ENCODE assay signal across 21 cellular contexts in genomic region chr15:63512148-63512547, GRCh38. TPM values are rescaled to one million over a fixed set of nuclear protein-coding genes. Genes with fewer than 3 reads are reported as not detected.
DNase-seq lines count a peak whose midpoint lies in the region; ATAC-seq and TF ChIP-seq lines count a peak whose summit lies in the region.
"Had no signal": no experiment of that assay in that cellular context is flagged by ENCODE, and none has a peak within 500 bp of the region (broad histone marks: within the 10 kb centered on the region; RNA-seq: fewer than 3 reads in every experiment).

No MANE protein-coding gene starts in this region.

- H3K27me3 ChIP-seq in transverse colon: no peaks in the 10 kb centered on the region
- no peaks in the 10 kb centered on the region for H3K27me3 ChIP-seq in brain microvascular endothelial cell (replicated peaks)
- H3K27me3 ChIP-seq: esophagus muscularis mucosa, gastroesophageal sphincter had no signal

- TF ChIP-seq POLR2A in transverse colon (IDR thresholded peaks at IDR 0.05): no peak

- H3K27ac Mint-ChIP-seq in stimulated activated naive CD8-positive, alpha-beta T cell treated with anti-CD3 and anti-CD28 coated beads, Interleukin-15, Interleukin-2, amounts not matched to agents 100 ng/mL and 50 ng/mL, for 24 hours: peak overlapping the region; percentile 87
- peak overlapping the region; percentile 96 for H3K27ac Mint-ChIP-seq in T-helper 17 cell
- H3K27ac Mint-ChIP-seq in effector memory CD8-positive, alpha-beta T cell: peak overlapping the region; percentile 54 to 81
- H3K27ac Mint-ChIP-seq: nephron, progenitor cell of endocrine pancreas had no signal

- peaks cover 99% of the 10 kb centered on the region for H3K4me1 Mint-ChIP-seq in stimulated activated naive CD8-positive, alpha-beta T cell treated with anti-CD3 and anti-CD28 coated beads, Interleukin-15, Interleukin-2, amounts not matched to agents 100 ng/mL and 50 ng/mL, for 24 hours (ENCODE audit: low read depth)
- peaks cover 61% of the 10 kb centered on the region for H3K4me1 Mint-ChIP-seq in T-helper 17 cell
- H3K4me1 Mint-ChIP-seq in effector memory CD8-positive, alpha-beta T cell (ENCODE audit: low read depth in 2 of 2): peaks cover 53 to 82% of the 10 kb centered on the region in 2 donors

- no peak for TF ChIP-seq EP300 in transverse colon (IDR thresholded peaks at IDR 0.05; ENCODE audit: low read depth)

- no peaks in the 10 kb centered on the region for H3K27me3 Mint-ChIP-seq in stimulated activated naive CD8-positive, alpha-beta T cell treated with anti-CD3 and anti-CD28 coated beads, Interleukin-15, Interleukin-2, amounts not matched to agents 100 ng/mL and 50 ng/mL, for 24 hours
- no peaks in the 10 kb centered on the region for H3K27me3 Mint-ChIP-seq in T-helper 17 cell
- H3K27me3 Mint-ChIP-seq in effector memory CD8-positive, alpha-beta T cell: no peaks in the 10 kb centered on the region
- H3K27me3 Mint-ChIP-seq: progenitor cell of endocrine pancreas had no signal

- intact Hi-C loops in transverse colon (cut with DNase I; ENCODE audit: low total_unique reads): no loop called here

- TF ChIP-seq CTCF in transverse colon (IDR thresholded peaks at IDR 0.05): no peak
- no peak for TF ChIP-seq CTCF in brain microvascular endothelial cell (IDR thresholded peaks at IDR 0.05; ENCODE audit: low read depth, low read length, missing control alignments)

- H3K9me3 Mint-ChIP-seq in stimulated activated naive CD8-positive, alpha-beta T cell treated with anti-CD3 and anti-CD28 coated beads, Interleukin-15, Interleukin-2, amounts not matched to agents 100 ng/mL and 50 ng/mL, for 24 hours: no peaks in the 10 kb centered on the region
- no peaks in the 10 kb centered on the region for H3K9me3 Mint-ChIP-seq in effector memory CD8-positive, alpha-beta T cell
- H3K9me3 Mint-ChIP-seq: nephron had no signal

- H3K36me3 ChIP-seq in transverse colon (no peaks in the 10 kb centered on the region), brain microvascular endothelial cell (replicated peaks) (no peaks in the 10 kb centered on the region)
- H3K36me3 ChIP-seq: esophagus muscularis mucosa, gastroesophageal sphincter had no signal

- H3K4me3 ChIP-seq in transverse colon: no peak overlapping the region
- H3K4me3 ChIP-seq in brain microvascular endothelial cell (ENCODE audit: low read depth, low read length): no peak overlapping the region
- H3K4me3 ChIP-seq: esophagus muscularis mucosa, gastroesophageal sphincter, PC-9 had no signal

- peak overlapping the region in 3 of 4 donors; percentile 38 to 59 (median 46) for H3K27ac ChIP-seq in transverse colon
- no peak overlapping the region for H3K27ac ChIP-seq in brain microvascular endothelial cell
- H3K27ac ChIP-seq: esophagus muscularis mucosa, gastroesophageal sphincter had no signal

- H3K9me3 ChIP-seq in T-helper 17 cell (ENCODE audit: control insufficient read depth, low read length, poor library complexity, severe bottlenecking): no peaks in the 10 kb centered on the region
- H3K9me3 ChIP-seq in transverse colon: no peaks in the 10 kb centered on the region
- H3K9me3 ChIP-seq: esophagus muscularis mucosa, gastroesophageal sphincter had no signal

- no peak overlapping the region for H3K4me3 Mint-ChIP-seq in stimulated activated naive CD8-positive, alpha-beta T cell treated with anti-CD3 and anti-CD28 coated beads, Interleukin-15, Interleukin-2, amounts not matched to agents 100 ng/mL and 50 ng/mL, for 24 hours
- H3K4me3 Mint-ChIP-seq in T-helper 17 cell: peak overlapping the region; percentile 73
- peak overlapping the region; percentile 56 to 65 for H3K4me3 Mint-ChIP-seq in effector memory CD8-positive, alpha-beta T cell
- H3K4me3 Mint-ChIP-seq: nephron had no signal

- in situ Hi-C loops in transverse colon (cut with MboI; ENCODE audit: low pct_ligation_motif_present in 1 of 4, low pct_unique_long_range_greater_than_20kb in 1 of 4, low sequenced_read_pairs in 3 of 4): no loop called here
- in situ Hi-C loops in brain microvascular endothelial cell (cut with HindIII; ENCODE audit: low pct_ligation_motif_present, low sequenced_read_pairs): no loop called here

- DNase-seq in stimulated activated naive CD8-positive, alpha-beta T cell treated with anti-CD3 and anti-CD28 coated beads, Interleukin-15, Interleukin-2, amounts not matched to agents 100 U/mL and 50 U/mL, for 24 hours: no peak
- DNase-seq in T-helper 17 cell (no peak), transverse colon (no peak), brain microvascular endothelial cell (no peak), NK-92 (lab: John Stamatoyannopoulos, UW; ENCODE audit: unreplicated experiment) (no peak)
- no peak for DNase-seq in effector memory CD8-positive, alpha-beta T cell
- DNase-seq: activated CD4-positive, alpha-beta T cell treated with anti-CD3 and anti-CD28 coated beads, Interleukin-2, amount 50 U/mL, for 48 hours; effector CD4-positive, alpha-beta T cell; NCI-H1092 treated with DMSO at 0.1 percent for 48 hours; NCI-H2029; PC-9; SHP77 treated with DMSO at 0.1 percent for 48 hours; stimulated activated CD4-positive, alpha-beta T cell treated with anti-CD3 and anti-CD28 coated beads, Interleukin-1b, Interleukin-23, amount 100 ng/mL, for 48 hours; stimulated activated naive CD4-positive, alpha-beta T cell treated with Interleukin-2 at 50 U/mL for 16 hours had no signal

- no peak for ATAC-seq in stimulated activated naive CD8-positive, alpha-beta T cell treated with anti-CD3 and anti-CD28 coated beads, Interleukin-15, Interleukin-2, amounts not matched to agents 100 U/mL and 50 U/mL, for 24 hours
- ATAC-seq in T-helper 17 cell (no peak), GM19328 (IDR thresholded peaks at IDR 0.05; ENCODE audit: unreplicated experiment) (no peak)
- ATAC-seq in effector memory CD8-positive, alpha-beta T cell (replicated peaks): no peak
- ATAC-seq: gastroesophageal sphincter, HCT116 had no signal

- H3K36me3 Mint-ChIP-seq in stimulated activated naive CD8-positive, alpha-beta T cell treated with anti-CD3 and anti-CD28 coated beads, Interleukin-15, Interleukin-2, amounts not matched to agents 100 ng/mL and 50 ng/mL, for 24 hours (ENCODE audit: low read depth): no peaks in the 10 kb centered on the region
- peaks cover 1% of the 10 kb centered on the region for H3K36me3 Mint-ChIP-seq in T-helper 17 cell (ENCODE audit: low read depth)
- peaks cover 9% of the 10 kb centered on the region for H3K36me3 Mint-ChIP-seq in effector memory CD8-positive, alpha-beta T cell (ENCODE audit: insufficient read depth)

- 96 to 100% methylated on average over 1 to 5 of the region's 5 CpGs for WGBS in transverse colon (ENCODE audit: low coverage in 1 of 2), 2 donors

- peaks cover 53 to 99% (median 76%) of the 10 kb centered on the region in 4 donors for H3K4me1 ChIP-seq in transverse colon

RNA-seq across cellular contexts. Expression of gene USP3, which starts 7.8 kb away (rescaled TPM):
- total RNA-seq in T-helper 17 cell (100 to 1,000 TPM; 219 to 288 TPM), transverse colon (10 to 100 TPM; 56.1 to 93.0 (median 73.7) TPM)
